Comparison of ENCODE assay signal across 8 cellular contexts in the genomic region with DNA sequence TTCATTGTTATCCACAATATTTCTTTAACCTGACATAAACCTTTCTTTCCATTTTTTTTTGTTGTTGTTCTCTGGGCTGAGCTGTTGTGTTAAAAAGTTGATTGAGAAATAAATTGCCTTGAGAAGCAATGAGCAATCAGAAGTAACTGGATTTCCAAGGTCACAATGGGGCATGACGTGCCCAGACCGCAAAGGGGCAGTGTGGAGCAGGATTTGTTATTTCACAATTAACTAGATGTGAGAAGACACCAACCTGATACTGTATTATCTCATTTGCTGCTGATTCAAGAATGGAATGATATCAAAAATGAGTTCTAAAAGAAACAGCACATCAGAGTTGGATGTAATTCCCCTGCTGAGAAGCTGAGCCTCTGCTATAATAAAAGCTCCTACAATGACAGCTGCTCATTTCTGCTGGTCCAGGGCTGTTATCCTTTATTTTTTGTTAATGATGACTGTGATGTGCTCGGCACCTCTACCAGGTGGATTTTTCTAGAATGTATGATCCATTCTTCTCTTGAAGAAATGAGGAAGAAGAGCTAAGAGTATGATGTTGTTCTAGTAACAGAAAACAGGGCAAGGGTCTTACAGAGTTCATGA. TPM values are rescaled to one million over a fixed set of nuclear protein-coding genes. Genes with fewer than 3 reads are reported as not detected.
DNase-seq lines count a peak whose midpoint lies in the region; ATAC-seq and TF ChIP-seq lines count a peak whose summit lies in the region.

No MANE protein-coding gene starts in this region.

- intact Hi-C loops in activated CD4-positive, alpha-beta T cell treated with anti-CD3 and anti-CD28 coated beads, Interleukin-2, amount 10 ng/mL, durations not matched to agents 24 days and 14 days (cut with micrococcal nuclease): no loop called here

- H3K27me3 ChIP-seq in kidney epithelial cell (ENCODE audit: control insufficient read depth, insufficient read depth, low read length): no peaks in the 10 kb centered on the region

- H3K4me3 Mint-ChIP-seq in activated CD4-positive, alpha-beta T cell treated with anti-CD3 and anti-CD28 coated beads, Interleukin-2, amount 10 ng/mL, durations not matched to agents 24 days and 14 days: no peak overlapping the region
- H3K4me3 Mint-ChIP-seq in T-helper 17 cell: no peak overlapping the region

- H3K9me3 Mint-ChIP-seq in activated CD4-positive, alpha-beta T cell treated with anti-CD3 and anti-CD28 coated beads, Interleukin-2, amount 10 ng/mL, durations not matched to agents 24 days and 14 days: no peaks in the 10 kb centered on the region

- H3K27me3 Mint-ChIP-seq in activated CD4-positive, alpha-beta T cell treated with anti-CD3 and anti-CD28 coated beads, Interleukin-2, amount 10 ng/mL, durations not matched to agents 24 days and 14 days: no peaks in the 10 kb centered on the region
- peaks cover 40% of the 10 kb centered on the region for H3K27me3 Mint-ChIP-seq in T-helper 17 cell

- peak; percentile 59 for TF ChIP-seq CTCF in VCaP (conservative IDR thresholded peaks at IDR 0.05)
- peak; percentile 63 for TF ChIP-seq CTCF in kidney epithelial cell (IDR thresholded peaks at IDR 0.05; ENCODE audit: insufficient read depth, low read length, poor library complexity, severe bottlenecking)

- ATAC-seq in HG02884 (IDR thresholded peaks at IDR 0.05; ENCODE audit: unreplicated experiment) (no peak), T-helper 17 cell (no peak)

- no peaks in the 10 kb centered on the region for H3K9me3 ChIP-seq in T-helper 17 cell (ENCODE audit: control insufficient read depth, low read length, poor library complexity, severe bottlenecking)

- H3K36me3 ChIP-seq in kidney epithelial cell (ENCODE audit: control insufficient read depth, insufficient read depth, low read length): no peaks in the 10 kb centered on the region

- no peak overlapping the region for H3K4me3 ChIP-seq in Jurkat, Clone E6-1 (ENCODE audit: low read length)
- no peak overlapping the region for H3K4me3 ChIP-seq in kidney epithelial cell (ENCODE audit: low read depth, low read length)

- no peaks in the 10 kb centered on the region for H3K4me1 Mint-ChIP-seq in activated CD4-positive, alpha-beta T cell treated with anti-CD3 and anti-CD28 coated beads, Interleukin-2, amount 10 ng/mL, durations not matched to agents 24 days and 14 days
- no peaks in the 10 kb centered on the region for H3K4me1 Mint-ChIP-seq in T-helper 17 cell

- no peaks in the 10 kb centered on the region for H3K36me3 Mint-ChIP-seq in activated CD4-positive, alpha-beta T cell treated with anti-CD3 and anti-CD28 coated beads, Interleukin-2, amount 10 ng/mL, durations not matched to agents 24 days and 14 days (ENCODE audit: low read depth)
- no peaks in the 10 kb centered on the region for H3K36me3 Mint-ChIP-seq in T-helper 17 cell (ENCODE audit: low read depth)

- H3K27ac Mint-ChIP-seq in activated CD4-positive, alpha-beta T cell treated with anti-CD3 and anti-CD28 coated beads, Interleukin-2, amount 10 ng/mL, durations not matched to agents 24 days and 14 days: no peak overlapping the region
- H3K27ac Mint-ChIP-seq in T-helper 17 cell: no peak overlapping the region

- no peak overlapping the region for H3K27ac ChIP-seq in VCaP

- peak; percentile 60 for DNase-seq in activated CD4-positive, alpha-beta T cell treated with anti-CD3 and anti-CD28 coated beads, Interleukin-2, amount 10 ng/mL, durations not matched to agents 24 days and 14 days
- DNase-seq in activated CD4-positive, alpha-beta T cell treated with anti-CD3 and anti-CD28 coated beads for 1 hour: no peak
- peak; percentile 4 for DNase-seq in Jurkat, Clone E6-1 (ENCODE audit: low read depth, low spot score)
- DNase-seq in kidney epithelial cell (ENCODE audit: low read depth): no peak
- no peak for DNase-seq in middle frontal gyrus (ENCODE audit: extremely low spot score, low spot score)
- DNase-seq in T-helper 17 cell: no peak

RNA-seq across cellular contexts. Expression of gene CPNE4, which starts 28.1 kb away (rescaled TPM):
- not detected in 2 replicates for total RNA-seq in activated CD4-positive, alpha-beta T cell treated with anti-CD3 and anti-CD28 coated beads, Interleukin-2, amount 10 ng/mL, durations not matched to agents 24 days and 14 days
- not detected for polyA plus RNA-seq in Jurkat, Clone E6-1 (2012; ENCODE audit: insufficient read depth, insufficient read length)
- total RNA-seq in kidney epithelial cell (2.5 and 3.7 TPM in 2 replicates), T-helper 17 cell (under 1 TPM in 1 of 2 donors, not detected in 1; 0.55 TPM)

Comparison
In these comparisons a context has a peak if more than half of its experiments do, and no peak if none do; other contexts are left out.
1. DNase-seq: peak in activated CD4-positive, alpha-beta T cell treated with anti-CD3 and anti-CD28 coated beads, Interleukin-2, amount 10 ng/mL, durations not matched to agents 24 days and 14 days (single experiment) and Jurkat, Clone E6-1 (single experiment); none in activated CD4-positive, alpha-beta T cell treated with anti-CD3 and anti-CD28 coated beads for 1 hour (single experiment), kidney epithelial cell (single experiment), middle frontal gyrus (single experiment) and T-helper 17 cell (0 of 3).